ENCODE assay signal across 7 cellular contexts in genomic region chr15:90086868-90087268, GRCh38. TPM values are rescaled to one million over a fixed set of nuclear protein-coding genes. Genes with fewer than 3 reads are reported as not detected.
DNase-seq lines count a peak whose midpoint lies in the region; ATAC-seq and TF ChIP-seq lines count a peak whose summit lies in the region.

No MANE protein-coding gene starts in this region.

- ATAC-seq in mucosa of descending colon (peak; percentile 67), HG02678 (IDR thresholded peaks at IDR 0.05; ENCODE audit: unreplicated experiment) (no peak)

- H3K4me1 ChIP-seq in mucosa of descending colon (ENCODE audit: low read depth) = no peaks in the 10 kb centered on the region

- TF ChIP-seq CTCF in cardiac fibroblast (IDR thresholded peaks at IDR 0.05; ENCODE audit: low read depth, low read length) (peak; percentile 83), mucosa of descending colon (IDR thresholded peaks at IDR 0.05) (peak; percentile 65)

- in situ Hi-C loops in G401 (cut with HindIII; ENCODE audit: low sequenced_read_pairs) = no loop called here

- H3K9me3 ChIP-seq in mucosa of descending colon = no peaks in the 10 kb centered on the region

- H3K36me3 ChIP-seq in mucosa of descending colon (ENCODE audit: low read depth) = peaks cover 9% of the 10 kb centered on the region

- DNase-seq in G401 (ENCODE audit: low spot score) (peak; percentile 17), HT1080 (ENCODE audit: low read depth) (peak; percentile 53), T-helper 9 cell (peak; percentile 36), cardiac fibroblast (ENCODE audit: low read depth in 2 of 2) (peak; percentile 52 to 63), mucosa of descending colon (peak; percentile 55 to 73 (median 71)), NCI-H1694 (lab: John Stamatoyannopoulos, UW) (no peak)

- intact Hi-C loops in mucosa of descending colon (cut with DNase I, micrococcal nuclease) = no loop called here

- H3K4me3 ChIP-seq in cardiac fibroblast (replicated peaks in 1 of 2; ENCODE audit: low read depth in 2 of 2, low read length in 2 of 2) (no peak overlapping the region), mucosa of descending colon (no peak overlapping the region)

RNA-seq across cellular contexts. Expression of gene IDH2, which starts 15.4 kb away (rescaled TPM):
- 46.2 and 52.9 TPM in 2 replicates for total RNA-seq in G401 (2014; rRNA removed; shearing (Covaris generic))
- 6.9 and 7.7 TPM in 2 replicates for total RNA-seq in HT1080 (2014; rRNA removed; shearing (Covaris generic))
- polyA plus RNA-seq in HT1080 (2015; cell fraction: cytosol; rRNA removed) = 17.1 and 20.1 TPM in 2 replicates
- 10.0 and 11.4 TPM in 2 replicates for polyA plus RNA-seq in HT1080 (2015; cell fraction: nucleus; rRNA removed)
- 100 to 1,000 TPM in 2 of 3 donors, 10 to 100 TPM in 1; 84.8 to 262 (median 124) TPM for total RNA-seq in mucosa of descending colon
